26 cellular contexts compared by ENCODE assay signal in the genomic region with DNA sequence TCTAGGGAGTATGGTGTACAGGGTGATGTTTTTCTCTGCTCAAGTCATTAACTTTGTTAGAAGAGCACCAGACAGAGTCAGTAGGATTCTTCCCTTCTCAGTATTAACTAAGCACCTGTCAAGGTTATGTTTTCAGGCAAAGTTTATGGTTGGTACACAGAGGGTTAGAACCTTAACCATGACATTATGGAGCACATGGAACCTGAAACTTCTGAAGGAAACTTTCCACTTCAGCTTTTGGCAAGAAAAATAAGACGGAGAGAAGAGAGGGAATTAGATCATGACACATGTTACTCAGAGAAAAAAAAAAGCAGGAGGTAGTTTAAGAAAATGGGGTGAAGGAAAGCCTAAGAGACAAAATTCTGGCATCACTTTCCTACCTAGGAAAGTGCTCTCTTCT.
"Had no signal": no experiment of that assay in that cellular context is flagged by ENCODE, and none has a peak within 500 bp of the region (broad histone marks: within the 10 kb centered on the region; RNA-seq: fewer than 3 reads in every experiment).

No MANE protein-coding gene starts in this region.

- H3K4me1 ChIP-seq: foreskin keratinocyte, heart left ventricle, left lung, lower lobe of right lung, suprapubic skin, tibial artery, upper lobe of right lung had no signal

- H3K36me3 Mint-ChIP-seq: naive thymus-derived CD8-positive, alpha-beta T cell had no signal

- H3K4me1 Mint-ChIP-seq: activated naive CD8-positive, alpha-beta T cell treated with anti-CD3 and anti-CD28 coated beads, Interleukin-2, amount 10 ng/mL, durations not matched to agents 7 days and 5 days; naive thymus-derived CD8-positive, alpha-beta T cell had no signal

- ATAC-seq: effector memory CD8-positive, alpha-beta T cell; foreskin keratinocyte; lower lobe of right lung; naive thymus-derived CD8-positive, alpha-beta T cell; upper lobe of right lung had no signal

- H3K27me3 ChIP-seq: cardiac muscle cell, heart left ventricle, left lung, suprapubic skin, tibial artery, upper lobe of right lung had no signal

- DNase-seq: activated CD8-positive, alpha-beta memory T cell treated with anti-CD3 and anti-CD28 coated beads for 24 hours; activated effector memory CD4-positive, alpha-beta T cell treated with anti-CD3 and anti-CD28 coated beads, Interleukin-2, amount 50 U/mL, for 16 hours; activated naive CD4-positive, alpha-beta T cell treated with anti-CD3 and anti-CD28 coated beads for 36 hours; activated naive CD8-positive, alpha-beta T cell treated with anti-CD3 and anti-CD28 coated beads, Interleukin-2, amount 10 ng/mL, durations not matched to agents 7 days and 5 days; amniotic stem cell; cerebellar nuclear complex; dorsolateral prefrontal cortex; effector memory CD8-positive, alpha-beta T cell; erythroblast; foreskin keratinocyte; heart left ventricle; kidney glomerular epithelial cell; left lung; lower lobe of right lung; naive thymus-derived CD8-positive, alpha-beta T cell; posterior cingulate gyrus; right cardiac atrium; stimulated activated naive CD4-positive, alpha-beta T cell; T-helper 1 cell; tibial artery; upper lobe of right lung had no signal

- H3K36me3 ChIP-seq: cardiac muscle cell, heart left ventricle, left lung, lower lobe of right lung, suprapubic skin, tibial artery, upper lobe of right lung had no signal

- H3K27ac ChIP-seq: cardiac muscle cell, coronary artery, dorsolateral prefrontal cortex, foreskin keratinocyte, heart left ventricle, left lung, lower lobe of right lung, suprapubic skin, tibial artery, upper lobe of right lung had no signal

- H3K4me3 ChIP-seq: cardiac muscle cell, coronary artery, dorsolateral prefrontal cortex, heart left ventricle, left lung, lower lobe of right lung, suprapubic skin, tibial artery, upper lobe of right lung had no signal

- H3K27ac Mint-ChIP-seq: activated naive CD4-positive, alpha-beta T cell treated with anti-CD3 and anti-CD28 coated beads for 36 hours; activated naive CD8-positive, alpha-beta T cell treated with anti-CD3 and anti-CD28 coated beads, Interleukin-2, amount 10 ng/mL, durations not matched to agents 7 days and 5 days; activated T-helper 1 cell treated with anti-CD3 and anti-CD28 coated beads, Interleukin-12 subunit alpha, Interleukin-12 subunit beta, Interleukin-2, Interleukin-4 antibody, amounts not matched to agents 30 ng/mL and 10 ng/mL and 1 ng/mL, durations not matched to agents 14 hours and 24 hours and 36 hours; effector memory CD8-positive, alpha-beta T cell; naive thymus-derived CD8-positive, alpha-beta T cell; T-helper 2 cell treated with Interferon-gamma antibody and Interleukin-4, amounts not matched to agents 5 μg/mL and 100 μg/mL, for 36 hours had no signal

- H3K4me3 Mint-ChIP-seq: activated naive CD4-positive, alpha-beta T cell treated with anti-CD3 and anti-CD28 coated beads for 36 hours; activated naive CD8-positive, alpha-beta T cell treated with anti-CD3 and anti-CD28 coated beads, Interleukin-2, amount 10 ng/mL, durations not matched to agents 7 days and 5 days; activated T-helper 1 cell treated with anti-CD3 and anti-CD28 coated beads, Interleukin-12 subunit alpha, Interleukin-12 subunit beta, Interleukin-2, Interleukin-4 antibody, amounts not matched to agents 30 ng/mL and 10 ng/mL and 1 ng/mL, durations not matched to agents 14 hours and 24 hours and 36 hours; effector memory CD8-positive, alpha-beta T cell; naive thymus-derived CD8-positive, alpha-beta T cell; T-helper 2 cell treated with Interferon-gamma antibody and Interleukin-4, amounts not matched to agents 5 μg/mL and 100 μg/mL, for 36 hours had no signal

- H3K9me3 Mint-ChIP-seq: activated naive CD4-positive, alpha-beta T cell treated with anti-CD3 and anti-CD28 coated beads for 36 hours had no signal

- H3K9me3 ChIP-seq: heart left ventricle, left lung, lower lobe of right lung, suprapubic skin, tibial artery, upper lobe of right lung had no signal
